In the genomic region with DNA sequence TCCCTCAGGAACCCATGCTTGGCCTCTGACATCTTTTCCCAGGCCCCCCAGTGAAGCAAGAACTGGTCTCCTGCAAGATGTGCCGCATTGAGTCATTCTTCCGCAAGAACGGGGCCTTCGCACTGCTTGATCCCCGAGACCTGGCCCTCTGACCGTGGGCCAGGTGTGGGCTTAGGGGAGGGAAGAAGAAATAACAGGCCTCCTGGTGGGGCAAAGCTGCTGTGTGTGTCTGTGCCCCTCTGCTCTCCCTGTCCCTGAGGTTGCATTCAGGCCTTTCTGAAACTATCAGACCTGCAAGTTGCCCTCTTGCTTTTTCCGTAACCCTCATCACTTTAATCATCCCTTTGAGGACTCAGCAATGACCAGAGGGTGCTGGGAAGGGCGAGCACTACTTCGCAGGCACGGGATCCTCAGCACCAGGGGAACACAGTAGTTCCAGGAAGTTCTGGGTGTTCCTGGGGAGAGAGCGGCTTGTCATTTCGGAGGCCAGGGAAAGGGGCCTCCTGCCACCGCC, we compare ENCODE assay signal across 1 cellular context.
TF ChIP-seq lines count a peak whose summit lies in the region.

No MANE protein-coding gene starts in this region.

TF ChIP-seq in SK-N-SH, 30 proteins besides CTCF, POLR2A, EP300 and RAD21 (continued from another document):
- TF ChIP-seq, protein P1, sequence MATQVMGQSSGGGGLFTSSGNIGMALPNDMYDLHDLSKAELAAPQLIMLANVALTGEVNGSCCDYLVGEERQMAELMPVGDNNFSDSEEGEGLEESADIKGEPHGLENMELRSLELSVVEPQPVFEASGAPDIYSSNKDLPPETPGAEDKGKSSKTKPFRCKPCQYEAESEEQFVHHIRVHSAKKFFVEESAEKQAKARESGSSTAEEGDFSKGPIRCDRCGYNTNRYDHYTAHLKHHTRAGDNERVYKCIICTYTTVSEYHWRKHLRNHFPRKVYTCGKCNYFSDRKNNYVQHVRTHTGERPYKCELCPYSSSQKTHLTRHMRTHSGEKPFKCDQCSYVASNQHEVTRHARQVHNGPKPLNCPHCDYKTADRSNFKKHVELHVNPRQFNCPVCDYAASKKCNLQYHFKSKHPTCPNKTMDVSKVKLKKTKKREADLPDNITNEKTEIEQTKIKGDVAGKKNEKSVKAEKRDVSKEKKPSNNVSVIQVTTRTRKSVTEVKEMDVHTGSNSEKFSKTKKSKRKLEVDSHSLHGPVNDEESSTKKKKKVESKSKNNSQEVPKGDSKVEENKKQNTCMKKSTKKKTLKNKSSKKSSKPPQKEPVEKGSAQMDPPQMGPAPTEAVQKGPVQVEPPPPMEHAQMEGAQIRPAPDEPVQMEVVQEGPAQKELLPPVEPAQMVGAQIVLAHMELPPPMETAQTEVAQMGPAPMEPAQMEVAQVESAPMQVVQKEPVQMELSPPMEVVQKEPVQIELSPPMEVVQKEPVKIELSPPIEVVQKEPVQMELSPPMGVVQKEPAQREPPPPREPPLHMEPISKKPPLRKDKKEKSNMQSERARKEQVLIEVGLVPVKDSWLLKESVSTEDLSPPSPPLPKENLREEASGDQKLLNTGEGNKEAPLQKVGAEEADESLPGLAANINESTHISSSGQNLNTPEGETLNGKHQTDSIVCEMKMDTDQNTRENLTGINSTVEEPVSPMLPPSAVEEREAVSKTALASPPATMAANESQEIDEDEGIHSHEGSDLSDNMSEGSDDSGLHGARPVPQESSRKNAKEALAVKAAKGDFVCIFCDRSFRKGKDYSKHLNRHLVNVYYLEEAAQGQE (IDR thresholded peaks at IDR 0.05; ENCODE audit: low read depth, low read length): no peak
- TF ChIP-seq, protein P2, sequence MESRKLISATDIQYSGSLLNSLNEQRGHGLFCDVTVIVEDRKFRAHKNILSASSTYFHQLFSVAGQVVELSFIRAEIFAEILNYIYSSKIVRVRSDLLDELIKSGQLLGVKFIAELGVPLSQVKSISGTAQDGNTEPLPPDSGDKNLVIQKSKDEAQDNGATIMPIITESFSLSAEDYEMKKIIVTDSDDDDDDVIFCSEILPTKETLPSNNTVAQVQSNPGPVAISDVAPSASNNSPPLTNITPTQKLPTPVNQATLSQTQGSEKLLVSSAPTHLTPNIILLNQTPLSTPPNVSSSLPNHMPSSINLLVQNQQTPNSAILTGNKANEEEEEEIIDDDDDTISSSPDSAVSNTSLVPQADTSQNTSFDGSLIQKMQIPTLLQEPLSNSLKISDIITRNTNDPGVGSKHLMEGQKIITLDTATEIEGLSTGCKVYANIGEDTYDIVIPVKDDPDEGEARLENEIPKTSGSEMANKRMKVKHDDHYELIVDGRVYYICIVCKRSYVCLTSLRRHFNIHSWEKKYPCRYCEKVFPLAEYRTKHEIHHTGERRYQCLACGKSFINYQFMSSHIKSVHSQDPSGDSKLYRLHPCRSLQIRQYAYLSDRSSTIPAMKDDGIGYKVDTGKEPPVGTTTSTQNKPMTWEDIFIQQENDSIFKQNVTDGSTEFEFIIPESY (IDR thresholded peaks at IDR 0.05; ENCODE audit: borderline replicate concordance, low read depth): no peak
- TF ChIP-seq TEAD4 (IDR thresholded peaks at IDR 0.05; ENCODE audit: borderline replicate concordance, insufficient read depth): no peak
- TF ChIP-seq POLR2AphosphoS5 (IDR thresholded peaks at IDR 0.05; ENCODE audit: low read depth, low read length): no peak
- TF ChIP-seq JUND (IDR thresholded peaks at IDR 0.05): no peak
- no peak for TF ChIP-seq RCOR1 (IDR thresholded peaks at IDR 0.05; ENCODE audit: low read length)
